In genomic region chr13:30020726-30021312, GRCh38 we compare ENCODE assay signal across 1 cellular context.
TF ChIP-seq lines count a peak whose summit lies in the region.

No MANE protein-coding gene starts in this region.

TF ChIP-seq in HepG2, 621 proteins besides CTCF, POLR2A, EP300 and RAD21 (continued from another document):
- TF ChIP-seq, protein P1, sequence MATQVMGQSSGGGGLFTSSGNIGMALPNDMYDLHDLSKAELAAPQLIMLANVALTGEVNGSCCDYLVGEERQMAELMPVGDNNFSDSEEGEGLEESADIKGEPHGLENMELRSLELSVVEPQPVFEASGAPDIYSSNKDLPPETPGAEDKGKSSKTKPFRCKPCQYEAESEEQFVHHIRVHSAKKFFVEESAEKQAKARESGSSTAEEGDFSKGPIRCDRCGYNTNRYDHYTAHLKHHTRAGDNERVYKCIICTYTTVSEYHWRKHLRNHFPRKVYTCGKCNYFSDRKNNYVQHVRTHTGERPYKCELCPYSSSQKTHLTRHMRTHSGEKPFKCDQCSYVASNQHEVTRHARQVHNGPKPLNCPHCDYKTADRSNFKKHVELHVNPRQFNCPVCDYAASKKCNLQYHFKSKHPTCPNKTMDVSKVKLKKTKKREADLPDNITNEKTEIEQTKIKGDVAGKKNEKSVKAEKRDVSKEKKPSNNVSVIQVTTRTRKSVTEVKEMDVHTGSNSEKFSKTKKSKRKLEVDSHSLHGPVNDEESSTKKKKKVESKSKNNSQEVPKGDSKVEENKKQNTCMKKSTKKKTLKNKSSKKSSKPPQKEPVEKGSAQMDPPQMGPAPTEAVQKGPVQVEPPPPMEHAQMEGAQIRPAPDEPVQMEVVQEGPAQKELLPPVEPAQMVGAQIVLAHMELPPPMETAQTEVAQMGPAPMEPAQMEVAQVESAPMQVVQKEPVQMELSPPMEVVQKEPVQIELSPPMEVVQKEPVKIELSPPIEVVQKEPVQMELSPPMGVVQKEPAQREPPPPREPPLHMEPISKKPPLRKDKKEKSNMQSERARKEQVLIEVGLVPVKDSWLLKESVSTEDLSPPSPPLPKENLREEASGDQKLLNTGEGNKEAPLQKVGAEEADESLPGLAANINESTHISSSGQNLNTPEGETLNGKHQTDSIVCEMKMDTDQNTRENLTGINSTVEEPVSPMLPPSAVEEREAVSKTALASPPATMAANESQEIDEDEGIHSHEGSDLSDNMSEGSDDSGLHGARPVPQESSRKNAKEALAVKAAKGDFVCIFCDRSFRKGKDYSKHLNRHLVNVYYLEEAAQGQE (IDR thresholded peaks at IDR 0.05; ENCODE audit: borderline replicate concordance in 1 of 2, low read depth in 1 of 2, low read length in 2 of 2) = peak; percentile 13 to 37; a peak in 3 of 4 replicates
- no peak for TF ChIP-seq TAF1 (CRISPR knock-in tag; IDR thresholded peaks at IDR 0.05)
- no peak for TF ChIP-seq LCORL (IDR thresholded peaks at IDR 0.05)
- TF ChIP-seq LCORL (CRISPR knock-in tag; IDR thresholded peaks at IDR 0.05) = no peak
- TF ChIP-seq, protein P2, sequence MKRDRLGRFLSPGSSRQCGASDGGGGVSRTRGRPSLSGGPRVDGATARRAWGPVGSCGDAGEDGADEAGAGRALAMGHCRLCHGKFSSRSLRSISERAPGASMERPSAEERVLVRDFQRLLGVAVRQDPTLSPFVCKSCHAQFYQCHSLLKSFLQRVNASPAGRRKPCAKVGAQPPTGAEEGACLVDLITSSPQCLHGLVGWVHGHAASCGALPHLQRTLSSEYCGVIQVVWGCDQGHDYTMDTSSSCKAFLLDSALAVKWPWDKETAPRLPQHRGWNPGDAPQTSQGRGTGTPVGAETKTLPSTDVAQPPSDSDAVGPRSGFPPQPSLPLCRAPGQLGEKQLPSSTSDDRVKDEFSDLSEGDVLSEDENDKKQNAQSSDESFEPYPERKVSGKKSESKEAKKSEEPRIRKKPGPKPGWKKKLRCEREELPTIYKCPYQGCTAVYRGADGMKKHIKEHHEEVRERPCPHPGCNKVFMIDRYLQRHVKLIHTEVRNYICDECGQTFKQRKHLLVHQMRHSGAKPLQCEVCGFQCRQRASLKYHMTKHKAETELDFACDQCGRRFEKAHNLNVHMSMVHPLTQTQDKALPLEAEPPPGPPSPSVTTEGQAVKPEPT (CRISPR knock-in tag; IDR thresholded peaks at IDR 0.05; ENCODE audit: low read depth) = no peak
- TF ChIP-seq ZNF547 (CRISPR knock-in tag; IDR thresholded peaks at IDR 0.05) = no peak
